8 cellular contexts compared by ENCODE assay signal in genomic region chr2:239288951-239289481, GRCh38.
A peak's percentile ranks its signal among the peaks of the same experiment; 100 is the strongest.
DNase-seq lines count a peak whose midpoint lies in the region; ATAC-seq, FAIRE-seq and TF ChIP-seq lines count a peak whose summit lies in the region.

No MANE protein-coding gene starts in this region.

- no peak overlapping the region for H3K4me3 ChIP-seq in HepG2 (replicated peaks in 1 of 3; ENCODE audit: insufficient read depth in 1 of 3, low read depth in 2 of 3, low read length in 3 of 3)

- TF ChIP-seq POLR2A in HepG2 (IDR thresholded peaks at IDR 0.05; ENCODE audit: insufficient read depth in 1 of 2, low read depth in 2 of 2, low read length in 2 of 2): no peak

- CTCF ChIA-PET in HepG2 (lab: Yijun Ruan, JAX; ENCODE audit: low intra/inter-chr PET ratio, low total read pairs): no interaction called here

- in situ Hi-C loops in HepG2 (cut with HindIII; ENCODE audit: extremely low pct_ligation_motif_present, low pct_unique_long_range_greater_than_20kb): no loop called here

- POLR2A ChIA-PET in HepG2 (lab: Yijun Ruan, JAX): no interaction called here

- H3K36me3 Mint-ChIP-seq in activated T-cell treated with anti-CD3 and anti-CD28 coated beads, Interleukin-2, amount 50 U/mL, for 24 hours (ENCODE audit: low read depth): peaks cover 3% of the 10 kb centered on the region

- peak; percentile 58 for ATAC-seq in GM18907 (IDR thresholded peaks at IDR 0.05; ENCODE audit: unreplicated experiment)
- ATAC-seq in HG02852 (IDR thresholded peaks at IDR 0.05; ENCODE audit: unreplicated experiment): peak; percentile 68
- ATAC-seq in HepG2: no peak

- no peaks in the 10 kb centered on the region for H3K9me3 Mint-ChIP-seq in activated T-cell treated with anti-CD3 and anti-CD28 coated beads, Interleukin-2, amount 50 U/mL, for 24 hours

- peaks cover 56% of the 10 kb centered on the region; the same call in 1 of the 2 replicates for H4K20me1 ChIP-seq in HepG2 (ENCODE audit: insufficient read depth, low read length)

- intact Hi-C loops in HepG2 (cut with micrococcal nuclease; ENCODE audit: unreplicated experiment): no loop called here

- peak overlapping the region; percentile 66 for H3K4me3 Mint-ChIP-seq in activated T-cell treated with anti-CD3 and anti-CD28 coated beads, Interleukin-2, amount 50 U/mL, for 24 hours

- H3K27me3 Mint-ChIP-seq in activated T-cell treated with anti-CD3 and anti-CD28 coated beads, Interleukin-2, amount 50 U/mL, for 24 hours: peaks cover 13% of the 10 kb centered on the region

- no peak for TF ChIP-seq EP300 in HepG2 (IDR thresholded peaks at IDR 0.05; ENCODE audit: low read depth in 2 of 2, low read length in 2 of 2)
- no peak for TF ChIP-seq EP300 in HepG2 (CRISPR knock-in tag; IDR thresholded peaks at IDR 0.05; ENCODE audit: borderline replicate concordance)

- no peak for TF ChIP-seq RAD21 in HepG2 (CRISPR knock-in tag; IDR thresholded peaks at IDR 0.05)

- no peak for TF ChIP-seq CTCF in HepG2 (CRISPR knock-in tag; IDR thresholded peaks at IDR 0.05)

- peak overlapping the region; percentile 91 for H3K27ac Mint-ChIP-seq in activated T-cell treated with anti-CD3 and anti-CD28 coated beads, Interleukin-2, amount 50 U/mL, for 24 hours

- WGBS in HepG2 (ENCODE audit: low lambda C conversion rate): 80% methylated on average over 7 of the region's 7 CpGs

- H3K79me2 ChIP-seq in HepG2 (ENCODE audit: insufficient read depth, low read length): peaks cover 49% of the 10 kb centered on the region

- H3K4me2 ChIP-seq in HepG2 (ENCODE audit: low read depth, low read length): no peak overlapping the region

- H3K9me3 ChIP-seq in HepG2 (ENCODE audit: low read length): no peaks in the 10 kb centered on the region

- peak; percentile 59 for DNase-seq in activated T-cell treated with anti-CD3 and anti-CD28 coated beads, Interleukin-2, amount 50 U/mL, for 24 hours
- DNase-seq in left kidney (ENCODE audit: low read depth, low spot score) (peak; percentile 38), HepG2 (ENCODE audit: low spot score) (no peak), NCI-H146 treated with DMSO at 0.1 percent for 48 hours (lab: John Stamatoyannopoulos, UW; ENCODE audit: unreplicated experiment) (no peak)
- DNase-seq in activated CD8-positive, alpha-beta memory T cell treated with anti-CD3 and anti-CD28 coated beads, Interleukin-2, amount 50 U/mL, for 4 hours: no peak
- DNase-seq in stimulated activated CD4-positive, alpha-beta T cell treated with anti-CD3 and anti-CD28 coated beads, Interleukin-2, amount 100 ng/mL, for 24 hours: no peak

- peaks cover 91% of the 10 kb centered on the region for H3K4me1 Mint-ChIP-seq in activated T-cell treated with anti-CD3 and anti-CD28 coated beads, Interleukin-2, amount 50 U/mL, for 24 hours (ENCODE audit: low read depth)

- no peaks in the 10 kb centered on the region for H3K27me3 ChIP-seq in HepG2 (ENCODE audit: control insufficient read depth in 1 of 2, insufficient read depth in 2 of 2, low read length in 2 of 2)

- no peaks in the 10 kb centered on the region for H3K36me3 ChIP-seq in HepG2 (replicated peaks in 1 of 2; ENCODE audit: control insufficient read depth in 1 of 2, insufficient read depth in 2 of 2, low read length in 2 of 2)

- no peak overlapping the region for H3K9ac ChIP-seq in HepG2 (ENCODE audit: insufficient read depth, low read depth, low read length)

- H3K27ac ChIP-seq in HepG2 (ENCODE audit: extremely low read length, insufficient read depth, low read length): no peak overlapping the region

- peaks cover 42% of the 10 kb centered on the region for H3K4me1 ChIP-seq in HepG2 (ENCODE audit: insufficient read depth, low read length)

- FAIRE-seq in HepG2 (lab: Jason Lieb, UNC): no peak

- BruUV-seq in HepG2 (replicated peaks; lab: Mats Ljungman, UMichigan): no TSS peak

- H2AFZ ChIP-seq in HepG2 (ENCODE audit: low read length): no peak overlapping the region

TF ChIP-seq in HepG2, 621 proteins besides CTCF, POLR2A, EP300 and RAD21:
- TF ChIP-seq ZNF136 (CRISPR knock-in tag; IDR thresholded peaks at IDR 0.05; ENCODE audit: low read depth): no peak
- TF ChIP-seq KDM3A (CRISPR knock-in tag; IDR thresholded peaks at IDR 0.05; ENCODE audit: low read depth): no peak

Comparison
In these comparisons a context has a peak if more than half of its experiments do, and no peak if none do; other contexts are left out.
1. DNase-seq: peak in activated T-cell treated with anti-CD3 and anti-CD28 coated beads, Interleukin-2, amount 50 U/mL, for 24 hours (single experiment) and left kidney (single experiment); none in HepG2 (single experiment), NCI-H146 treated with DMSO at 0.1 percent for 48 hours (single experiment), activated CD8-positive, alpha-beta memory T cell treated with anti-CD3 and anti-CD28 coated beads, Interleukin-2, amount 50 U/mL, for 4 hours (single experiment) and stimulated activated CD4-positive, alpha-beta T cell treated with anti-CD3 and anti-CD28 coated beads, Interleukin-2, amount 100 ng/mL, for 24 hours (0 of 2).